19 cellular contexts compared by ENCODE assay signal in genomic region chr1:29129916-29130315, GRCh38. TPM values are rescaled to one million over a fixed set of nuclear protein-coding genes. Genes with fewer than 3 reads are reported as not detected.
"Had no signal": no experiment of that assay in that cellular context is flagged by ENCODE, and none has a peak within 500 bp of the region (broad histone marks: within the 10 kb centered on the region; RNA-seq: fewer than 3 reads in every experiment).

No MANE protein-coding gene starts in this region.

- H3K4me3 ChIP-seq: breast epithelium, gastrocnemius medialis, left lung, tibial artery had no signal

- H3K9me3 ChIP-seq: breast epithelium, gastrocnemius medialis, left lung, tibial artery had no signal

- H3K27ac ChIP-seq: breast epithelium, gastrocnemius medialis, left lung, tibial artery, VCaP had no signal

- H3K36me3 ChIP-seq: breast epithelium, gastrocnemius medialis, left lung, tibial artery had no signal

- H3K9me3 Mint-ChIP-seq: activated naive CD4-positive, alpha-beta T cell treated with anti-CD3 and anti-CD28 coated beads, Interleukin-2, amount 50 U/mL, for 24 hours; activated T-cell treated with anti-CD3 and anti-CD28 coated beads, Interleukin-2, amount 50 U/mL, for 72 hours; neural crest cell had no signal

- H3K27ac Mint-ChIP-seq: activated naive CD4-positive, alpha-beta T cell treated with anti-CD3 and anti-CD28 coated beads, Interleukin-2, amount 50 U/mL, for 24 hours; activated T-cell treated with anti-CD3 and anti-CD28 coated beads, Interleukin-2, amount 50 U/mL, for 72 hours; progenitor cell of endocrine pancreas had no signal

- ATAC-seq: activated T-cell treated with anti-CD3 and anti-CD28 coated beads, Interleukin-2, amount 50 U/mL, for 72 hours; gastrocnemius medialis; left lung; stimulated activated naive CD8-positive, alpha-beta T cell treated with anti-CD3 and anti-CD28 coated beads, Interleukin-15, Interleukin-2, amounts not matched to agents 100 U/mL and 50 U/mL, for 24 hours had no signal

- H3K4me3 Mint-ChIP-seq: activated naive CD4-positive, alpha-beta T cell treated with anti-CD3 and anti-CD28 coated beads, Interleukin-2, amount 50 U/mL, for 24 hours; activated T-cell treated with anti-CD3 and anti-CD28 coated beads, Interleukin-2, amount 50 U/mL, for 72 hours; neural crest cell had no signal

- H3K27me3 ChIP-seq: breast epithelium had no signal

- DNase-seq: activated CD4-positive, alpha-beta T cell treated with anti-CD3 and anti-CD28 coated beads for 1 hour; activated CD4-positive, alpha-beta T cell treated with anti-CD3 and anti-CD28 coated beads, Interleukin-2, amount 50 U/mL, for 4 hours; activated effector memory CD4-positive, alpha-beta T cell treated with anti-CD3 and anti-CD28 coated beads, Interleukin-2, amount 50 U/mL, for 16 hours; activated T-cell treated with anti-CD3 and anti-CD28 coated beads, Interleukin-2, amount 50 U/mL, for 72 hours; cortex of kidney; gastrocnemius medialis; head of caudate nucleus; kidney; left lung; stimulated activated CD4-positive, alpha-beta T cell treated with anti-CD3 and anti-CD28 coated beads, Interleukin-12 subunit alpha, Interleukin-12 subunit beta, amount 100 ng/mL, for 4 hours; stimulated activated naive CD8-positive, alpha-beta T cell treated with anti-CD3 and anti-CD28 coated beads, Interleukin-15, Interleukin-2, amounts not matched to agents 100 U/mL and 50 U/mL, for 24 hours; substantia nigra; tibial artery had no signal

- H3K4me1 ChIP-seq: breast epithelium had no signal

RNA-seq across cellular contexts. Expression of gene TMEM200B, which starts 6.2 kb away (rescaled TPM):
- total RNA-seq: T-helper 2 cell treated with Interferon-gamma antibody and Interleukin-4, amounts not matched to agents 100 ng/mL and 5 ng/mL, for 36 hours had no signal
